25 cellular contexts compared by ENCODE assay signal in the genomic region with DNA sequence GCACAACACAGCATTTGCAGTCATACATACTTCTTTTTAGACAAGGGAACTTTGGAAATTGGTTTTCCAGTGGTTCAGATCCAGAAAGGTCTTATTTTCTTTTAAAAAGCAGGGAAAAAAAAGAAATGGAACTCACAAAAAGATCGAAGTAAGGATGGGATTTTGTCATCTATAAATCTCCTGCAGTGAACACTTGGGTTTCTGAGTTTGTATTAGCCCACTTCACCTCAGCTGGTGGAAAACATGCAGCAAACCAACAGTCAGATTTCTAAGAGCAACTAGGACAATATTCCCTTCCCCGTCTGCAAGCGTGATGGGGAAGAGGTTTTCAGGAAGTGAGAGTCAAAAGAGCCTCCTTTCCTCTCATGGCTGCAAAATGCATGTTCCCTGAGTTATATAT. TPM values are rescaled to one million over a fixed set of nuclear protein-coding genes. Genes with fewer than 3 reads are reported as not detected.
"Had no signal": no experiment of that assay in that cellular context is flagged by ENCODE, and none has a peak within 500 bp of the region (broad histone marks: within the 10 kb centered on the region; RNA-seq: fewer than 3 reads in every experiment).

No MANE protein-coding gene starts in this region.

- ATAC-seq: body of pancreas; heart right ventricle; naive thymus-derived CD8-positive, alpha-beta T cell; right cardiac atrium had no signal

- DNase-seq: activated CD4-positive, alpha-beta T cell treated with anti-CD3 and anti-CD28 coated beads for 48 hours; activated CD4-positive, alpha-beta T cell treated with anti-CD3 and anti-CD28 coated beads, Interleukin-2, amount 50 U/mL, for 48 hours; activated CD8-positive, alpha-beta memory T cell treated with anti-CD3 and anti-CD28 coated beads for 24 hours; activated effector memory CD4-positive, alpha-beta T cell treated with Interleukin-2 at 50 U/mL for 16 hours; activated naive CD4-positive, alpha-beta T cell treated with Interleukin-2 at 50 U/mL for 16 hours; aorta; body of pancreas; effector CD8-positive, alpha-beta T cell; esophagus squamous epithelium; foreskin melanocyte; heart right ventricle; naive thymus-derived CD8-positive, alpha-beta T cell; posterior cingulate gyrus; right cardiac atrium; stimulated activated CD4-positive, alpha-beta T cell treated with anti-CD3 and anti-CD28 coated beads, Interleukin-2, amount 100 ng/mL, for 48 hours; stimulated activated naive CD4-positive, alpha-beta T cell treated with Interleukin-2 at 50 U/mL for 16 hours; trophoblast cell had no signal

RNA-seq across cellular contexts. Expression of a gene that starts 4.6 kb away (rescaled TPM):
- total RNA-seq: aorta; body of pancreas; dermis microvascular lymphatic vessel endothelial cell; esophagus squamous epithelium; glomerular endothelial cell; heart right ventricle; kidney epithelial cell; lower leg skin; mesothelial cell of epicardium; naive thymus-derived CD8-positive, alpha-beta T cell; omental fat pad; right cardiac atrium; thoracic aorta had no signal
- polyA plus RNA-seq: adipose tissue; aorta; heart right ventricle; naive thymus-derived CD8-positive, alpha-beta T cell; right cardiac atrium had no signal

RNA-seq across cellular contexts. Expression of a gene that starts 13.9 kb away (rescaled TPM):
- total RNA-seq: aorta; body of pancreas; dermis microvascular lymphatic vessel endothelial cell; glomerular endothelial cell; kidney epithelial cell; naive thymus-derived CD8-positive, alpha-beta T cell; right cardiac atrium; thoracic aorta had no signal
- polyA plus RNA-seq: aorta; naive thymus-derived CD8-positive, alpha-beta T cell had no signal
